Comparison of ENCODE assay signal across 1 cellular context in the genomic region with DNA sequence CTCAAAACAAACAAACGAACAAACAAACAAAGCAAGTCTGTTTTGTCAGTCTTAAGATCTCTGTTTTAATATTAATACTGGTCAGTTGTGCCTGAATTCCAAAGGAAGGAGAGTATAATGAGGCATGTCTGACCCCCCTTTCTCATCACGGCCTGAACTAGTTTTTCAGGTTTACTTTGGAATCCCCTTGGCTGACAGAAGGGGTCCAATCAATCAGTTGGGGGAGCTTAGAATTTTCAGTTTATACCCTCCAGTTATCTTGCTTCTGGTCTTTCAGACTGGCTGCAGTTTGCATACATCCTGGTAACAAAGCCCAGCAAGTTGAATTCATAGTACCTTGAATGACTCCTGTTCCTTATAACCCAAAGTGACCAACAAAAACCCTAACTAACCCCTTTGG.
TF ChIP-seq lines count a peak whose summit lies in the region.

No MANE protein-coding gene starts in this region.

TF ChIP-seq in GM23338, 12 proteins besides CTCF, POLR2A, EP300 and RAD21:
- TF ChIP-seq, protein P1, sequence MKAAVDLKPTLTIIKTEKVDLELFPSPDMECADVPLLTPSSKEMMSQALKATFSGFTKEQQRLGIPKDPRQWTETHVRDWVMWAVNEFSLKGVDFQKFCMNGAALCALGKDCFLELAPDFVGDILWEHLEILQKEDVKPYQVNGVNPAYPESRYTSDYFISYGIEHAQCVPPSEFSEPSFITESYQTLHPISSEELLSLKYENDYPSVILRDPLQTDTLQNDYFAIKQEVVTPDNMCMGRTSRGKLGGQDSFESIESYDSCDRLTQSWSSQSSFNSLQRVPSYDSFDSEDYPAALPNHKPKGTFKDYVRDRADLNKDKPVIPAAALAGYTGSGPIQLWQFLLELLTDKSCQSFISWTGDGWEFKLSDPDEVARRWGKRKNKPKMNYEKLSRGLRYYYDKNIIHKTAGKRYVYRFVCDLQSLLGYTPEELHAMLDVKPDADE (IDR thresholded peaks at IDR 0.05), result no peak
- TF ChIP-seq, protein P2, sequence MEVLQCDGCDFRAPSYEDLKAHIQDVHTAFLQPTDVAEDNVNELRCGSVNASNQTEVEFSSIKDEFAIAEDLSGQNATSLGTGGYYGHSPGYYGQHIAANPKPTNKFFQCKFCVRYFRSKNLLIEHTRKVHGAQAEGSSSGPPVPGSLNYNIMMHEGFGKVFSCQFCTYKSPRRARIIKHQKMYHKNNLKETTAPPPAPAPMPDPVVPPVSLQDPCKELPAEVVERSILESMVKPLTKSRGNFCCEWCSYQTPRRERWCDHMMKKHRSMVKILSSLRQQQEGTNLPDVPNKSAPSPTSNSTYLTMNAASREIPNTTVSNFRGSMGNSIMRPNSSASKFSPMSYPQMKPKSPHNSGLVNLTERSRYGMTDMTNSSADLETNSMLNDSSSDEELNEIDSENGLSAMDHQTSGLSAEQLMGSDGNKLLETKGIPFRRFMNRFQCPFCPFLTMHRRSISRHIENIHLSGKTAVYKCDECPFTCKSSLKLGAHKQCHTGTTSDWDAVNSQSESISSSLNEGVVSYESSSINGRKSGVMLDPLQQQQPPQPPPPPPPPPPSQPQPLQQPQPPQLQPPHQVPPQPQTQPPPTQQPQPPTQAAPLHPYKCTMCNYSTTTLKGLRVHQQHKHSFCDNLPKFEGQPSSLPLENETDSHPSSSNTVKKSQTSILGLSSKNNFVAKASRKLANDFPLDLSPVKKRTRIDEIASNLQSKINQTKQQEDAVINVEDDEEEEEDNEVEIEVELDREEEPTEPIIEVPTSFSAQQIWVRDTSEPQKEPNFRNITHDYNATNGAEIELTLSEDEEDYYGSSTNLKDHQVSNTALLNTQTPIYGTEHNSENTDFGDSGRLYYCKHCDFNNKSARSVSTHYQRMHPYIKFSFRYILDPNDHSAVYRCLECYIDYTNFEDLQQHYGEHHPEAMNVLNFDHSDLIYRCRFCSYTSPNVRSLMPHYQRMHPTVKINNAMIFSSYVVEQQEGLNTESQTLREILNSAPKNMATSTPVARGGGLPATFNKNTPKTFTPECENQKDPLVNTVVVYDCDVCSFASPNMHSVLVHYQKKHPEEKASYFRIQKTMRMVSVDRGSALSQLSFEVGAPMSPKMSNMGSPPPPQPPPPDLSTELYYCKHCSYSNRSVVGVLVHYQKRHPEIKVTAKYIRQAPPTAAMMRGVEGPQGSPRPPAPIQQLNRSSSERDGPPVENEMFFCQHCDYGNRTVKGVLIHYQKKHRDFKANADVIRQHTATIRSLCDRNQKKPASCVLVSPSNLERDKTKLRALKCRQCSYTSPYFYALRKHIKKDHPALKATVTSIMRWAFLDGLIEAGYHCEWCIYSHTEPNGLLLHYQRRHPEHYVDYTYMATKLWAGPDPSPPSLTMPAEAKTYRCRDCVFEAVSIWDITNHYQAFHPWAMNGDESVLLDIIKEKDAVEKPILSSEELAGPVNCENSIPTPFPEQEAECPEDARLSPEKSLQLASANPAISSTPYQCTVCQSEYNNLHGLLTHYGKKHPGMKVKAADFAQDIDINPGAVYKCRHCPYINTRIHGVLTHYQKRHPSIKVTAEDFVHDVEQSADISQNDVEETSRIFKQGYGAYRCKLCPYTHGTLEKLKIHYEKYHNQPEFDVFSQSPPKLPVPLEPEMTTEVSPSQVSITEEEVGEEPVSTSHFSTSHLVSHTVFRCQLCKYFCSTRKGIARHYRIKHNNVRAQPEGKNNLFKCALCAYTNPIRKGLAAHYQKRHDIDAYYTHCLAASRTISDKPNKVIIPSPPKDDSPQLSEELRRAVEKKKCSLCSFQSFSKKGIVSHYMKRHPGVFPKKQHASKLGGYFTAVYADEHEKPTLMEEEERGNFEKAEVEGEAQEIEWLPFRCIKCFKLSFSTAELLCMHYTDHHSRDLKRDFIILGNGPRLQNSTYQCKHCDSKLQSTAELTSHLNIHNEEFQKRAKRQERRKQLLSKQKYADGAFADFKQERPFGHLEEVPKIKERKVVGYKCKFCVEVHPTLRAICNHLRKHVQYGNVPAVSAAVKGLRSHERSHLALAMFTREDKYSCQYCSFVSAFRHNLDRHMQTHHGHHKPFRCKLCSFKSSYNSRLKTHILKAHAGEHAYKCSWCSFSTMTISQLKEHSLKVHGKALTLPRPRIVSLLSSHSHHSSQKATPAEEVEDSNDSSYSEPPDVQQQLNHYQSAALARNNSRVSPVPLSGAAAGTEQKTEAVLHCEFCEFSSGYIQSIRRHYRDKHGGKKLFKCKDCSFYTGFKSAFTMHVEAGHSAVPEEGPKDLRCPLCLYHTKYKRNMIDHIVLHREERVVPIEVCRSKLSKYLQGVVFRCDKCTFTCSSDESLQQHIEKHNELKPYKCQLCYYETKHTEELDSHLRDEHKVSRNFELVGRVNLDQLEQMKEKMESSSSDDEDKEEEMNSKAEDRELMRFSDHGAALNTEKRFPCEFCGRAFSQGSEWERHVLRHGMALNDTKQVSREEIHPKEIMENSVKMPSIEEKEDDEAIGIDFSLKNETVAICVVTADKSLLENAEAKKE (CRISPR knock-in tag; IDR thresholded peaks at IDR 0.05), result no peak
- TF ChIP-seq EZH2 (IDR thresholded peaks at IDR 0.05; ENCODE audit: low read depth, unreplicated experiment) (no peak), STAT1 (IDR thresholded peaks at IDR 0.05; ENCODE audit: unreplicated experiment) (no peak), CREB1 (CRISPR knock-in tag; IDR thresholded peaks at IDR 0.05; ENCODE audit: low read depth) (no peak), POLR2AphosphoS5 (IDR thresholded peaks at IDR 0.05; ENCODE audit: low read depth) (no peak), ZNF114 (CRISPR knock-in tag; IDR thresholded peaks at IDR 0.05) (no peak), NANOG (IDR thresholded peaks at IDR 0.05; ENCODE audit: borderline replicate concordance) (no peak), ZNF331 (CRISPR knock-in tag; IDR thresholded peaks at IDR 0.05; ENCODE audit: low read depth) (no peak)
